In the genomic region with DNA sequence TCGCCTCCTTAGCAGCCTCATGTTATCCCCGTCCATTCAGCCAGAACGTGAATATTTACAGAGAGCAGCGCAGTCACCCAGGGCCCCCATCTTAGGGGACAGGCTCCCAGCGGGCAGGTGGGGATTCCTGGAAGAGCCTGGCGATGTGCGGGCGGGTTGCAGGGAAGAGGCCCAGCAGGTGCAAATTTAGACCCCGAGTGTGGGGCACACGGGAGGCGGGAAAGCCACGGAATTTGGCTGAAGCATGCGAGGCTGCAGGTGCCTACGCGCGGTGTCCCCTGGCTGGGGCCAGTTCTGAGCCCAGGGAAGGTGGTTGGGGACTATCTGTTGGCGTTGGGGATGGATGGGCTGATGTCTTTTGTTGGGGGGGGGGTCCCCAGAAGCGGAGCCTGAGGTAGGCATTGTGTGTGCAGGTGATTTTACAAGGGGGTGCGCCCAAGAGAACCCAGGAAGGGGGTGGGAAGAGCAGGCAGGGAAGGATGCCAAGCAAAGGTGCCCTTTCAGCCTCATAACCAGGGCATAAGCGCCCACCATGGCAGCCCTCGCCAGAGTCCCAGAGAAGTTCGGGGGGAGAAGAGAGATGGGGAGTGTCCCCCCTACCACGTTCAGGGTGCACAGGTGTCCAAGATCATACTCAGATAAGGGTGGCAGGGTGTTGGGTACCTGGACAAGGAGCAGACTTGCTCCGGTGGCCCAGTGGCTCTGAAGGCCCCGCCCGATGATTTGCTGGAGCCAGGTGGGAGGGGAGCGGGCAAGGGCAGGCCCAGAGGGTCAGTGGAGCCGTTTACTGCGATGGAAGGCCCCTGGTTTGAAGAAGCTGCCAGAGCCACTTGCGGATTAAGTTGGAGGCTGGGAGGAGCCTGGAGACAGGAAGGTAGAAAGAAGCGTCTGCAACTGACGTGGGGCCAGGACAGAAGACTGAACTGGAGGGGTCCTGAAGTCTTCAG, we compare ENCODE assay signal across 8 cellular contexts. TPM values are rescaled to one million over a fixed set of nuclear protein-coding genes. Genes with fewer than 3 reads are reported as not detected.
DNase-seq lines count a peak whose midpoint lies in the region; ATAC-seq, FAIRE-seq and TF ChIP-seq lines count a peak whose summit lies in the region.

No MANE protein-coding gene starts in this region.

- peak overlapping the region; percentile 92 for H3K27ac Mint-ChIP-seq in activated CD4-positive, alpha-beta T cell treated with anti-CD3 and anti-CD28 coated beads for 36 hours
- peak overlapping the region; percentile 100 for H3K27ac Mint-ChIP-seq in activated naive CD8-positive, alpha-beta T cell treated with anti-CD3 and anti-CD28 coated beads, Interleukin-2, amount 50 U/mL, for 24 hours

- no peaks in the 10 kb centered on the region for H3K79me2 ChIP-seq in HepG2 (ENCODE audit: insufficient read depth, low read length)

- no peak overlapping the region for H2AFZ ChIP-seq in HepG2 (ENCODE audit: low read length)

- DNase-seq in activated CD4-positive, alpha-beta T cell treated with anti-CD3 and anti-CD28 coated beads for 36 hours = no peak
- DNase-seq in activated CD4-positive, alpha-beta T cell treated with anti-CD3 and anti-CD28 coated beads for 4 hours = no peak
- no peak for DNase-seq in activated naive CD8-positive, alpha-beta T cell treated with anti-CD3 and anti-CD28 coated beads, Interleukin-2, amount 50 U/mL, for 24 hours
- DNase-seq in HepG2 (ENCODE audit: low spot score) = no peak
- no peak for DNase-seq in testis
- DNase-seq in foreskin melanocyte = no peak

- intact Hi-C loops in activated CD4-positive, alpha-beta T cell treated with anti-CD3 and anti-CD28 coated beads for 36 hours (cut with DNase I, micrococcal nuclease) = no loop called here
- intact Hi-C loops in HepG2 (cut with micrococcal nuclease; ENCODE audit: unreplicated experiment) = no loop called here
- intact Hi-C loops in testis (cut with DNase I; ENCODE audit: low total_unique reads) = no loop called here

- no peak for TF ChIP-seq CTCF in HepG2 (CRISPR knock-in tag; IDR thresholded peaks at IDR 0.05)
- TF ChIP-seq CTCF in testis (IDR thresholded peaks at IDR 0.05) = no peak

- TF ChIP-seq RAD21 in HepG2 (CRISPR knock-in tag; IDR thresholded peaks at IDR 0.05) = no peak

- no peak for FAIRE-seq in HepG2 (lab: Jason Lieb, UNC)

- TF ChIP-seq EP300 in HepG2 (IDR thresholded peaks at IDR 0.05; ENCODE audit: low read depth in 2 of 2, low read length in 2 of 2) (no peak), HepG2 (CRISPR knock-in tag; IDR thresholded peaks at IDR 0.05; ENCODE audit: borderline replicate concordance) (no peak)

- H3K9me3 Mint-ChIP-seq in activated CD4-positive, alpha-beta T cell treated with anti-CD3 and anti-CD28 coated beads for 36 hours (ENCODE audit: low read depth) = no peaks in the 10 kb centered on the region
- no peaks in the 10 kb centered on the region for H3K9me3 Mint-ChIP-seq in activated naive CD8-positive, alpha-beta T cell treated with anti-CD3 and anti-CD28 coated beads, Interleukin-2, amount 50 U/mL, for 24 hours

- no peak overlapping the region for H3K27ac ChIP-seq in HepG2 (ENCODE audit: extremely low read length, insufficient read depth, low read length)
- H3K27ac ChIP-seq in testis = peak overlapping the region in 1 of 2 donors; percentile 89

- H4K20me1 ChIP-seq in HepG2 (ENCODE audit: insufficient read depth, low read length) = no peaks in the 10 kb centered on the region; the same call in 1 of the 2 replicates

- H3K4me3 ChIP-seq in HepG2 (replicated peaks in 1 of 3; ENCODE audit: insufficient read depth in 1 of 3, low read depth in 2 of 3, low read length in 3 of 3) = peak overlapping the region; percentile 93 to 99 (median 97)
- peak overlapping the region; percentile 88 to 96 for H3K4me3 ChIP-seq in testis

- no peaks in the 10 kb centered on the region for H3K9me3 ChIP-seq in HepG2 (ENCODE audit: low read length)
- H3K9me3 ChIP-seq in testis = no peaks in the 10 kb centered on the region

- H3K4me3 Mint-ChIP-seq in activated CD4-positive, alpha-beta T cell treated with anti-CD3 and anti-CD28 coated beads for 36 hours = peak overlapping the region; percentile 95
- H3K4me3 Mint-ChIP-seq in activated naive CD8-positive, alpha-beta T cell treated with anti-CD3 and anti-CD28 coated beads, Interleukin-2, amount 50 U/mL, for 24 hours = peak overlapping the region; percentile 90

- peaks cover 6% of the 10 kb centered on the region for H3K36me3 Mint-ChIP-seq in activated CD4-positive, alpha-beta T cell treated with anti-CD3 and anti-CD28 coated beads for 36 hours (ENCODE audit: low read depth)
- H3K36me3 Mint-ChIP-seq in activated naive CD8-positive, alpha-beta T cell treated with anti-CD3 and anti-CD28 coated beads, Interleukin-2, amount 50 U/mL, for 24 hours (ENCODE audit: low read depth) = peaks cover 2% of the 10 kb centered on the region

- peak overlapping the region; percentile 93 for H3K9ac ChIP-seq in HepG2 (ENCODE audit: insufficient read depth, low read depth, low read length)

- peaks cover 37% of the 10 kb centered on the region for H3K4me1 ChIP-seq in HepG2 (ENCODE audit: insufficient read depth, low read length)
- H3K4me1 ChIP-seq in testis = peaks cover 14% of the 10 kb centered on the region

- H3K4me2 ChIP-seq in HepG2 (ENCODE audit: low read depth, low read length) = peak overlapping the region; percentile 82

- H3K27me3 Mint-ChIP-seq in activated CD4-positive, alpha-beta T cell treated with anti-CD3 and anti-CD28 coated beads for 36 hours = no peaks in the 10 kb centered on the region
- no peaks in the 10 kb centered on the region for H3K27me3 Mint-ChIP-seq in activated naive CD8-positive, alpha-beta T cell treated with anti-CD3 and anti-CD28 coated beads, Interleukin-2, amount 50 U/mL, for 24 hours

- H3K27me3 ChIP-seq in HepG2 (ENCODE audit: control insufficient read depth in 1 of 2, insufficient read depth in 2 of 2, low read length in 2 of 2) (no peaks in the 10 kb centered on the region), testis (no peaks in the 10 kb centered on the region)

- H3K36me3 ChIP-seq in HepG2 (replicated peaks in 1 of 2; ENCODE audit: control insufficient read depth in 1 of 2, insufficient read depth in 2 of 2, low read length in 2 of 2) = no peaks in the 10 kb centered on the region
- no peaks in the 10 kb centered on the region for H3K36me3 ChIP-seq in testis (ENCODE audit: low read depth, missing control alignments)

- in situ Hi-C loops in HepG2 (cut with HindIII; ENCODE audit: extremely low pct_ligation_motif_present, low pct_unique_long_range_greater_than_20kb) = no loop called here

- POLR2A ChIA-PET in activated CD4-positive, alpha-beta T cell treated with anti-CD3 and anti-CD28 coated beads for 36 hours (lab: Charles Lee) = no interaction called here
- POLR2A ChIA-PET in HepG2 (lab: Yijun Ruan, JAX) = interaction anchor here (0.8 to 2.8 kb wide), 3 partner anchors 13 to 23 kb away, joined by 3 to 33 read pairs (median 3); partner anchors contain the start of gene CDC34

- 72% methylated on average over 23 of the region's 32 CpGs for WGBS in HepG2 (ENCODE audit: low lambda C conversion rate)
- 49 to 56% methylated on average over 20 to 32 of the region's 32 CpGs for WGBS in testis, 2 donors

- no peak for ATAC-seq in activated CD4-positive, alpha-beta T cell treated with anti-CD3 and anti-CD28 coated beads for 36 hours
- ATAC-seq in activated naive CD8-positive, alpha-beta T cell treated with anti-CD3 and anti-CD28 coated beads, Interleukin-2, amount 50 U/mL, for 24 hours = no peak
- ATAC-seq in HepG2 (no peak), HG02852 (IDR thresholded peaks at IDR 0.05; ENCODE audit: unreplicated experiment) (no peak), HG03139 (IDR thresholded peaks at IDR 0.05; ENCODE audit: unreplicated experiment) (no peak)

- TSS peak; percentile 56 for BruUV-seq in HepG2 (replicated peaks; lab: Mats Ljungman, UMichigan)

- no peak for TF ChIP-seq POLR2A in HepG2 (IDR thresholded peaks at IDR 0.05; ENCODE audit: insufficient read depth in 1 of 2, low read depth in 2 of 2, low read length in 2 of 2)
- TF ChIP-seq POLR2A in testis (IDR thresholded peaks at IDR 0.05) = no peak

- CTCF ChIA-PET in activated CD4-positive, alpha-beta T cell treated with anti-CD3 and anti-CD28 coated beads for 36 hours (lab: Charles Lee) = interaction anchor here (1.0 to 1.4 kb wide), 2 partner anchors 13 to 20 kb away, joined by 3 to 4 read pairs; no protein-coding TSS in a partner anchor
- CTCF ChIA-PET in HepG2 (lab: Yijun Ruan, JAX; ENCODE audit: low intra/inter-chr PET ratio, low total read pairs) = interaction anchor here (0.8 kb wide), 1 partner anchor 13 kb away, joined by 3 read pairs; no protein-coding TSS in a partner anchor

- peaks cover 42% of the 10 kb centered on the region for H3K4me1 Mint-ChIP-seq in activated CD4-positive, alpha-beta T cell treated with anti-CD3 and anti-CD28 coated beads for 36 hours
- H3K4me1 Mint-ChIP-seq in activated naive CD8-positive, alpha-beta T cell treated with anti-CD3 and anti-CD28 coated beads, Interleukin-2, amount 50 U/mL, for 24 hours = peaks cover 48% of the 10 kb centered on the region

RNA-seq across cellular contexts. Expression of gene TPGS1, which starts 1.2 kb away (rescaled TPM):
- total RNA-seq in activated CD4-positive, alpha-beta T cell treated with anti-CD3 and anti-CD28 coated beads for 36 hours = 1 to 10 TPM; 6.4 to 8.4 TPM
- total RNA-seq in HepG2 (2016; rRNA removed; fragmentation: Illumina TruSeq; extraction: Trizol) = 4.2 and 6.2 TPM in 2 replicates
- 4.1 and 5.0 TPM in 2 replicates for total RNA-seq in HepG2 (2016; cell fraction: cytosol; rRNA removed; fragmentation: Illumina TruSeq; extraction: Trizol; ENCODE audit: low read depth)
- total RNA-seq in HepG2 (2016; cell fraction: insoluble cytoplasmic fraction; rRNA removed; fragmentation: Illumina TruSeq; extraction: Trizol) = 3.9 and 5.0 TPM in 2 replicates
- total RNA-seq in HepG2 (2016; cell fraction: membrane; rRNA removed; fragmentation: Illumina TruSeq; extraction: Trizol) = 4.2 and 4.9 TPM in 2 replicates
- 2.4 and 3.4 TPM in 2 replicates for total RNA-seq in HepG2 (2016; cell fraction: nucleus; rRNA removed; fragmentation: Illumina TruSeq; extraction: Trizol)
- 1.1 and 2.0 TPM in 2 replicates for polyA plus RNA-seq in HepG2 (2011; rRNA removed)
- 1.7 and 4.3 TPM in 2 replicates for polyA plus RNA-seq in HepG2 (2011; cell fraction: cytosol; rRNA removed)
- polyA plus RNA-seq in HepG2 (2011; cell fraction: nucleus; rRNA removed) = 3.3 and 3.7 TPM in 2 replicates
- 1.0 and 2.2 TPM in 2 replicates for polyA plus RNA-seq in HepG2 (2012)
- polyA plus RNA-seq in HepG2 (2016; cell fraction: cytosol; fragmentation: Illumina TruSeq; extraction: Trizol; ENCODE audit: low read depth) = 2.0 and 2.2 TPM in 2 replicates
- 3.3 and 4.8 TPM in 2 replicates for polyA plus RNA-seq in HepG2 (2016; cell fraction: insoluble cytoplasmic fraction; fragmentation: Illumina TruSeq; extraction: Trizol; ENCODE audit: low read depth)
- polyA plus RNA-seq in HepG2 (2016; cell fraction: membrane; fragmentation: Illumina TruSeq; extraction: Trizol; ENCODE audit: low read depth) = 2.0 and 2.2 TPM in 2 replicates
- 3.1 and 4.1 TPM in 2 replicates for polyA plus RNA-seq in HepG2 (2016; cell fraction: nucleus; fragmentation: Illumina TruSeq; extraction: Trizol; ENCODE audit: insufficient read depth, low read depth)
- polyA minus RNA-seq in HepG2 (2011; rRNA and poly(A)+ RNA removed; ENCODE audit: low replicate concordance) = 2.3 and 2.8 TPM in 2 replicates
- 1.4 and 1.8 TPM in 2 replicates for polyA minus RNA-seq in HepG2 (2011; cell fraction: cytosol; rRNA and poly(A)+ RNA removed)
- polyA minus RNA-seq in HepG2 (2011; cell fraction: nucleus; rRNA and poly(A)+ RNA removed) = 2.1 and 2.3 TPM in 2 replicates
- 100 to 1,000 TPM in 1 of 2 donors, 10 to 100 TPM in 1; 98.5 to 104 TPM for total RNA-seq in testis
- 5.4 TPM for polyA plus RNA-seq in testis (ENCODE audit: insufficient read depth, low read depth, low replicate concordance)

RNA-seq across cellular contexts. Expression of gene MADCAM1, which starts 12.2 kb away (rescaled TPM):
- under 1 TPM in 1 of 2 experiments, not detected in 1; 0.14 TPM for total RNA-seq in activated CD4-positive, alpha-beta T cell treated with anti-CD3 and anti-CD28 coated beads for 36 hours
- 0.21 and 0.33 TPM in 2 replicates for total RNA-seq in HepG2 (2016; rRNA removed; fragmentation: Illumina TruSeq; extraction: Trizol)
- total RNA-seq in HepG2 (2016; cell fraction: cytosol; rRNA removed; fragmentation: Illumina TruSeq; extraction: Trizol; ENCODE audit: low read depth) = 0.30 and 0.44 TPM in 2 replicates
- 0.30 TPM in 1 of 2 replicates, not detected in the other for total RNA-seq in HepG2 (2016; cell fraction: insoluble cytoplasmic fraction; rRNA removed; fragmentation: Illumina TruSeq; extraction: Trizol)
- total RNA-seq in HepG2 (2016; cell fraction: membrane; rRNA removed; fragmentation: Illumina TruSeq; extraction: Trizol) = 0.37 and 0.45 TPM in 2 replicates
- total RNA-seq in HepG2 (2016; cell fraction: nucleus; rRNA removed; fragmentation: Illumina TruSeq; extraction: Trizol) = 0.22 TPM in 1 of 2 replicates, not detected in the other
- polyA plus RNA-seq in HepG2 (2011; rRNA removed) = 0.29 and 0.39 TPM in 2 replicates
- polyA plus RNA-seq in HepG2 (2011; cell fraction: cytosol; rRNA removed) = 0.42 and 0.60 TPM in 2 replicates
- 1.9 and 2.3 TPM in 2 replicates for polyA plus RNA-seq in HepG2 (2011; cell fraction: nucleus; rRNA removed)
- polyA plus RNA-seq in HepG2 (2012) = 1.7 and 2.3 TPM in 2 replicates
- polyA plus RNA-seq in HepG2 (2016; cell fraction: cytosol; fragmentation: Illumina TruSeq; extraction: Trizol; ENCODE audit: low read depth) = 0.62 and 0.89 TPM in 2 replicates
- polyA plus RNA-seq in HepG2 (2016; cell fraction: insoluble cytoplasmic fraction; fragmentation: Illumina TruSeq; extraction: Trizol; ENCODE audit: low read depth) = 0.33 and 0.51 TPM in 2 replicates
- 0.74 and 0.99 TPM in 2 replicates for polyA plus RNA-seq in HepG2 (2016; cell fraction: membrane; fragmentation: Illumina TruSeq; extraction: Trizol; ENCODE audit: low read depth)
- 0.89 and 1.4 TPM in 2 replicates for polyA plus RNA-seq in HepG2 (2016; cell fraction: nucleus; fragmentation: Illumina TruSeq; extraction: Trizol; ENCODE audit: insufficient read depth, low read depth)
- 1.1 TPM in 1 of 2 replicates, not detected in the other for polyA minus RNA-seq in HepG2 (2011; rRNA and poly(A)+ RNA removed; ENCODE audit: low replicate concordance)
- 0.62 and 0.89 TPM in 2 replicates for polyA minus RNA-seq in HepG2 (2011; cell fraction: cytosol; rRNA and poly(A)+ RNA removed)
- polyA minus RNA-seq in HepG2 (2011; cell fraction: nucleus; rRNA and poly(A)+ RNA removed) = 0.26 and 0.75 TPM in 2 replicates
- total RNA-seq in testis = 1 to 10 TPM; 2.2 to 2.3 TPM
- 1.6 TPM for polyA plus RNA-seq in testis (ENCODE audit: insufficient read depth, low read depth, low replicate concordance)

RNA-seq across cellular contexts. Expression of gene CDC34, which starts 23.1 kb away (rescaled TPM):
- total RNA-seq in activated CD4-positive, alpha-beta T cell treated with anti-CD3 and anti-CD28 coated beads for 36 hours = 10 to 100 TPM; 36.7 to 41.5 TPM
- total RNA-seq in HepG2 (2016; rRNA removed; fragmentation: Illumina TruSeq; extraction: Trizol) (119 and 138 TPM in 2 replicates), testis (100 to 1,000 TPM; 205 to 249 TPM)
- total RNA-seq in HepG2 (2016; cell fraction: cytosol; rRNA removed; fragmentation: Illumina TruSeq; extraction: Trizol; ENCODE audit: low read depth) = 181 and 194 TPM in 2 replicates
- total RNA-seq in HepG2 (2016; cell fraction: insoluble cytoplasmic fraction; rRNA removed; fragmentation: Illumina TruSeq; extraction: Trizol) = 104 and 144 TPM in 2 replicates
- 198 and 240 TPM in 2 replicates for total RNA-seq in HepG2 (2016; cell fraction: membrane; rRNA removed; fragmentation: Illumina TruSeq; extraction: Trizol)
- total RNA-seq in HepG2 (2016; cell fraction: nucleus; rRNA removed; fragmentation: Illumina TruSeq; extraction: Trizol) = 59.6 and 65.5 TPM in 2 replicates
- polyA plus RNA-seq in HepG2 (2011; rRNA removed) (140 and 150 TPM in 2 replicates), testis (ENCODE audit: insufficient read depth, low read depth, low replicate concordance) (149 TPM)
- 102 and 147 TPM in 2 replicates for polyA plus RNA-seq in HepG2 (2011; cell fraction: cytosol; rRNA removed)
- polyA plus RNA-seq in HepG2 (2011; cell fraction: nucleus; rRNA removed) = 121 and 122 TPM in 2 replicates
- 90.8 and 101 TPM in 2 replicates for polyA plus RNA-seq in HepG2 (2012)
- 157 and 191 TPM in 2 replicates for polyA plus RNA-seq in HepG2 (2016; cell fraction: cytosol; fragmentation: Illumina TruSeq; extraction: Trizol; ENCODE audit: low read depth)
- polyA plus RNA-seq in HepG2 (2016; cell fraction: insoluble cytoplasmic fraction; fragmentation: Illumina TruSeq; extraction: Trizol; ENCODE audit: low read depth) = 118 and 140 TPM in 2 replicates
- polyA plus RNA-seq in HepG2 (2016; cell fraction: membrane; fragmentation: Illumina TruSeq; extraction: Trizol; ENCODE audit: low read depth) = 153 and 184 TPM in 2 replicates
- 130 and 138 TPM in 2 replicates for polyA plus RNA-seq in HepG2 (2016; cell fraction: nucleus; fragmentation: Illumina TruSeq; extraction: Trizol; ENCODE audit: insufficient read depth, low read depth)
- 60.5 and 88.3 TPM in 2 replicates for polyA minus RNA-seq in HepG2 (2011; rRNA and poly(A)+ RNA removed; ENCODE audit: low replicate concordance)
- polyA minus RNA-seq in HepG2 (2011; cell fraction: cytosol; rRNA and poly(A)+ RNA removed) = 42.1 and 46.2 TPM in 2 replicates
- 19.1 and 22.1 TPM in 2 replicates for polyA minus RNA-seq in HepG2 (2011; cell fraction: nucleus; rRNA and poly(A)+ RNA removed)

RNA-seq across cellular contexts. Expression of gene GZMM, which starts 35.4 kb away (rescaled TPM):
- total RNA-seq in activated CD4-positive, alpha-beta T cell treated with anti-CD3 and anti-CD28 coated beads for 36 hours = 10 to 100 TPM; 22.5 to 25.3 TPM
- total RNA-seq in HepG2 (2016; rRNA removed; fragmentation: Illumina TruSeq; extraction: Trizol) (not detected in 2 replicates), testis (1 to 10 TPM in 1 of 2 donors, under 1 TPM in 1; 0.31 to 1.4 TPM)
- not detected in 2 replicates for total RNA-seq in HepG2 (2016; cell fraction: cytosol; rRNA removed; fragmentation: Illumina TruSeq; extraction: Trizol; ENCODE audit: low read depth)
- total RNA-seq in HepG2 (2016; cell fraction: insoluble cytoplasmic fraction; rRNA removed; fragmentation: Illumina TruSeq; extraction: Trizol) = not detected in 2 replicates
- total RNA-seq in HepG2 (2016; cell fraction: membrane; rRNA removed; fragmentation: Illumina TruSeq; extraction: Trizol) = not detected in 2 replicates
- total RNA-seq in HepG2 (2016; cell fraction: nucleus; rRNA removed; fragmentation: Illumina TruSeq; extraction: Trizol) = not detected in 2 replicates
- polyA plus RNA-seq in HepG2 (2011; rRNA removed) (0.07 TPM in 1 of 2 replicates, not detected in the other), testis (ENCODE audit: insufficient read depth, low read depth, low replicate concordance) (2.2 TPM)
- 0.13 TPM in 1 of 2 replicates, not detected in the other for polyA plus RNA-seq in HepG2 (2011; cell fraction: cytosol; rRNA removed)
- 0.50 and 0.71 TPM in 2 replicates for polyA plus RNA-seq in HepG2 (2011; cell fraction: nucleus; rRNA removed)
- 0.16 TPM in 1 of 2 replicates, not detected in the other for polyA plus RNA-seq in HepG2 (2012)
- not detected in 2 replicates for polyA plus RNA-seq in HepG2 (2016; cell fraction: cytosol; fragmentation: Illumina TruSeq; extraction: Trizol; ENCODE audit: low read depth)
- not detected in 2 replicates for polyA plus RNA-seq in HepG2 (2016; cell fraction: insoluble cytoplasmic fraction; fragmentation: Illumina TruSeq; extraction: Trizol; ENCODE audit: low read depth)
- polyA plus RNA-seq in HepG2 (2016; cell fraction: membrane; fragmentation: Illumina TruSeq; extraction: Trizol; ENCODE audit: low read depth) = not detected in 2 replicates
- not detected in 2 replicates for polyA plus RNA-seq in HepG2 (2016; cell fraction: nucleus; fragmentation: Illumina TruSeq; extraction: Trizol; ENCODE audit: insufficient read depth, low read depth)
- not detected in 2 replicates for polyA minus RNA-seq in HepG2 (2011; rRNA and poly(A)+ RNA removed; ENCODE audit: low replicate concordance)
- polyA minus RNA-seq in HepG2 (2011; cell fraction: cytosol; rRNA and poly(A)+ RNA removed) = not detected in 2 replicates
- polyA minus RNA-seq in HepG2 (2011; cell fraction: nucleus; rRNA and poly(A)+ RNA removed) = not detected in 2 replicates

RNA-seq across cellular contexts. Expression of gene SHC2, which starts 47.6 kb away (rescaled TPM):
- under 1 TPM in 1 of 2 experiments, not detected in 1; 0.21 TPM for total RNA-seq in activated CD4-positive, alpha-beta T cell treated with anti-CD3 and anti-CD28 coated beads for 36 hours
- 4.8 and 9.0 TPM in 2 replicates for total RNA-seq in HepG2 (2016; rRNA removed; fragmentation: Illumina TruSeq; extraction: Trizol)
- 11.0 and 12.0 TPM in 2 replicates for total RNA-seq in HepG2 (2016; cell fraction: cytosol; rRNA removed; fragmentation: Illumina TruSeq; extraction: Trizol; ENCODE audit: low read depth)
- total RNA-seq in HepG2 (2016; cell fraction: insoluble cytoplasmic fraction; rRNA removed; fragmentation: Illumina TruSeq; extraction: Trizol) = 3.9 and 8.8 TPM in 2 replicates
- total RNA-seq in HepG2 (2016; cell fraction: membrane; rRNA removed; fragmentation: Illumina TruSeq; extraction: Trizol) = 12.6 and 14.2 TPM in 2 replicates
- total RNA-seq in HepG2 (2016; cell fraction: nucleus; rRNA removed; fragmentation: Illumina TruSeq; extraction: Trizol) = 7.1 and 9.7 TPM in 2 replicates
- 18.3 and 35.8 TPM in 2 replicates for polyA plus RNA-seq in HepG2 (2011; rRNA removed)
- 12.4 and 18.0 TPM in 2 replicates for polyA plus RNA-seq in HepG2 (2011; cell fraction: cytosol; rRNA removed)
- polyA plus RNA-seq in HepG2 (2011; cell fraction: nucleus; rRNA removed) = 247 and 276 TPM in 2 replicates
- polyA plus RNA-seq in HepG2 (2012) = 21.5 and 36.3 TPM in 2 replicates
- 11.4 and 12.5 TPM in 2 replicates for polyA plus RNA-seq in HepG2 (2016; cell fraction: cytosol; fragmentation: Illumina TruSeq; extraction: Trizol; ENCODE audit: low read depth)
- 4.7 and 5.3 TPM in 2 replicates for polyA plus RNA-seq in HepG2 (2016; cell fraction: insoluble cytoplasmic fraction; fragmentation: Illumina TruSeq; extraction: Trizol; ENCODE audit: low read depth)
- 13.0 and 14.2 TPM in 2 replicates for polyA plus RNA-seq in HepG2 (2016; cell fraction: membrane; fragmentation: Illumina TruSeq; extraction: Trizol; ENCODE audit: low read depth)
- 30.5 and 30.9 TPM in 2 replicates for polyA plus RNA-seq in HepG2 (2016; cell fraction: nucleus; fragmentation: Illumina TruSeq; extraction: Trizol; ENCODE audit: insufficient read depth, low read depth)
- 39.0 TPM in 1 of 2 replicates, not detected in the other for polyA minus RNA-seq in HepG2 (2011; rRNA and poly(A)+ RNA removed; ENCODE audit: low replicate concordance)
- polyA minus RNA-seq in HepG2 (2011; cell fraction: cytosol; rRNA and poly(A)+ RNA removed) = 11.5 and 24.1 TPM in 2 replicates
- polyA minus RNA-seq in HepG2 (2011; cell fraction: nucleus; rRNA and poly(A)+ RNA removed) = 14.5 and 16.0 TPM in 2 replicates
- total RNA-seq in testis = 10 to 100 TPM; 57.8 to 67.3 TPM
- polyA plus RNA-seq in testis (ENCODE audit: insufficient read depth, low read depth, low replicate concordance) = 26.7 TPM

Comparison
In these comparisons a context has a peak if more than half of its experiments do, and no peak if none do; other contexts are left out.
1. RNA of gene TPGS1, which starts 1.2 kb away (total RNA-seq): 98.5 to 104 TPM in testis; 6.4 to 8.4 TPM in activated CD4-positive, alpha-beta T cell treated with anti-CD3 and anti-CD28 coated beads for 36 hours and 2.4 to 6.2 TPM in HepG2; every median in the first group is over 10 times any median in the second.